In genomic region chr1:244653439-244654283, GRCh38 we compare ENCODE assay signal across 1 cellular context.
TF ChIP-seq lines count a peak whose summit lies in the region.

No MANE protein-coding gene starts in this region.

TF ChIP-seq in SK-N-SH, 30 proteins besides CTCF, POLR2A, EP300 and RAD21 (continued from another document):
- TF ChIP-seq ZBTB33 (IDR thresholded peaks at IDR 0.05; ENCODE audit: borderline replicate concordance, low read depth) = no peak
